ENCODE assay signal across 19 cellular contexts in genomic region chr1:172339840-172340239, GRCh38.
"Had no signal": no experiment of that assay in that cellular context is flagged by ENCODE, and none has a peak within 500 bp of the region (broad histone marks: within the 10 kb centered on the region; RNA-seq: fewer than 3 reads in every experiment).

No MANE protein-coding gene starts in this region.

- ATAC-seq: lower lobe of right lung; stimulated activated naive CD8-positive, alpha-beta T cell treated with anti-CD3 and anti-CD28 coated beads, Interleukin-15, Interleukin-2, amounts not matched to agents 100 U/mL and 50 U/mL, for 24 hours; WTC11 had no signal

- H3K27me3 ChIP-seq: ascending aorta, hepatocyte, tibial artery had no signal

- H3K27ac Mint-ChIP-seq: T-helper 2 cell treated with Interferon-gamma antibody and Interleukin-4, amounts not matched to agents 5 μg/mL and 100 μg/mL, for 36 hours; WTC11 had no signal

- H3K4me3 Mint-ChIP-seq: activated CD4-positive, alpha-beta memory T cell treated with anti-CD3 and anti-CD28 coated beads, Interleukin-2, amount 10 ng/mL, durations not matched to agents 7 days and 5 days; activated T-cell treated with anti-CD3 and anti-CD28 coated beads, Interleukin-2, amount 50 U/mL, for 24 hours; central memory CD8-positive, alpha-beta T cell; neural crest cell; T-helper 2 cell treated with Interferon-gamma antibody and Interleukin-4, amounts not matched to agents 5 μg/mL and 100 μg/mL, for 36 hours; WTC11 had no signal

- H3K4me3 ChIP-seq: ascending aorta, coronary artery, hepatocyte, lower lobe of right lung, tibial artery had no signal

- H3K79me2 ChIP-seq: hepatocyte had no signal

- H3K9me3 ChIP-seq: ascending aorta, lower lobe of right lung, tibial artery had no signal

- H2AFZ ChIP-seq: hepatocyte had no signal

- H3K4me2 ChIP-seq: hepatocyte had no signal

- DNase-seq: activated CD4-positive, alpha-beta memory T cell treated with anti-CD3 and anti-CD28 coated beads, Interleukin-2, amount 10 ng/mL, durations not matched to agents 7 days and 5 days; activated CD4-positive, alpha-beta T cell treated with anti-CD3 and anti-CD28 coated beads for 4 hours; activated effector memory CD4-positive, alpha-beta T cell treated with anti-CD3 and anti-CD28 coated beads, Interleukin-2, amount 50 U/mL, for 16 hours; activated naive CD4-positive, alpha-beta T cell treated with anti-CD3 and anti-CD28 coated beads, Interleukin-2, amount 50 U/mL, for 16 hours; activated T-cell treated with anti-CD3 and anti-CD28 coated beads, Interleukin-2, amount 50 U/mL, for 24 hours; islet precursor cell; lower lobe of right lung; retina; stimulated activated CD4-positive, alpha-beta T cell treated with anti-CD3 and anti-CD28 coated beads, Interleukin-2, amount 100 ng/mL, for 24 hours; stimulated activated naive CD8-positive, alpha-beta T cell treated with anti-CD3 and anti-CD28 coated beads, Interleukin-15, Interleukin-2, amounts not matched to agents 100 U/mL and 50 U/mL, for 24 hours; substantia nigra; tibial artery had no signal

- H3K36me3 ChIP-seq: ascending aorta, lower lobe of right lung, tibial artery had no signal

- H3K27ac ChIP-seq: ascending aorta, coronary artery, hepatocyte, lower lobe of right lung, tibial artery had no signal

- H3K27me3 Mint-ChIP-seq: activated CD4-positive, alpha-beta memory T cell treated with anti-CD3 and anti-CD28 coated beads, Interleukin-2, amount 10 ng/mL, durations not matched to agents 7 days and 5 days; activated T-cell treated with anti-CD3 and anti-CD28 coated beads, Interleukin-2, amount 50 U/mL, for 24 hours; central memory CD8-positive, alpha-beta T cell had no signal

- H3K9me3 Mint-ChIP-seq: activated T-cell treated with anti-CD3 and anti-CD28 coated beads, Interleukin-2, amount 50 U/mL, for 24 hours; central memory CD8-positive, alpha-beta T cell; neural crest cell; T-helper 2 cell treated with Interferon-gamma antibody and Interleukin-4, amounts not matched to agents 5 μg/mL and 100 μg/mL, for 36 hours; WTC11 had no signal

- H3K36me3 Mint-ChIP-seq: WTC11 had no signal
